24 cellular contexts compared by ENCODE assay signal in the genomic region with DNA sequence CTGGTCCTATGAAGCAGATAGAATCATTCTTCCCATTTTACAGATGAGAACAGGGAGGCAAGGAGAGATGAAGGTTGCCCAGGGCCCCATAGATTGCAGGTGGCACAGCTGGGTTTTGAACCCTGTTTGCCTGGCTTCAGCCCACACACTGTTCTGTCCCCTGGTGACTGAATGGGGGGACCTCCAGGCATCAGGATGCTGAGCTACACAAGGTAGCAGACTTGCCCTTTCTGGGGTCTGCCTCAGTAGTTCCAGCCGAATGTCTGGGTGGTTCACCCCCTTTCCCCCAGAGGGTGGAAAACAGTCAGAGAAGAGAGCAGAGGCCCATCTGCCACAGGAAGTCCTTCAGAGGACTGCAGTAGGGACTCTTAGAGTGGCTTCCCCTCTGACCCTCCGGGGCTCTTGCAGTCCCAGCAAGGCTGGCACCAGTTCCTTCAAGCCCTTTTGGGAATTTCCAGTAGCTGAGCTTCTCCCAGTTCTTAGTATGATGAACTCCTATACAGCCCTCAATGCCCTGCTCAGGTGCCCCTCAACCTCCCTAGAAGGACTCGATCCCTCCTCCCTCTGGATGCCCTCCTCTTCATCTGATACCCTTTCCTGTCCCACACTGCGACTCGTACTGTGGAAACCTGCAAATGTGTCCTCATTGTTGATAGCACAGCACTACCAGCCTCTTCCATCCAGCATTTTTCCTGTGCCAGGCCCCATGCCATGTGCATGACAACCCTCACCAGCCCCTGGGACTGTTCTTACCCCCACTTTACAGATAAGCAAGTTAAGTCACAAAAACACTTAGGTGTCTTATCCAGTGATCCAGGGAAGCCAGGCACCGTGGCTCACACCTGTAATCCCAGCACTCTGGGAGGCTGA.
A peak's percentile ranks its signal among the peaks of the same experiment; 100 is the strongest.
DNase-seq lines count a peak whose midpoint lies in the region; ATAC-seq and TF ChIP-seq lines count a peak whose summit lies in the region.
"Had no signal": no experiment of that assay in that cellular context is flagged by ENCODE, and none has a peak within 500 bp of the region (broad histone marks: within the 10 kb centered on the region; RNA-seq: fewer than 3 reads in every experiment).

No MANE protein-coding gene starts in this region.

- H3K36me3 Mint-ChIP-seq in activated naive CD8-positive, alpha-beta T cell treated with anti-CD3 and anti-CD28 coated beads, Interleukin-2, amount 10 ng/mL, durations not matched to agents 7 days and 5 days, result no peaks in the 10 kb centered on the region
- no peaks in the 10 kb centered on the region for H3K36me3 Mint-ChIP-seq in natural killer cell
- H3K36me3 Mint-ChIP-seq: activated CD4-positive, alpha-beta memory T cell treated with anti-CD3 and anti-CD28 coated beads for 36 hours had no signal

- no peaks in the 10 kb centered on the region for H3K27me3 Mint-ChIP-seq in activated naive CD8-positive, alpha-beta T cell treated with anti-CD3 and anti-CD28 coated beads, Interleukin-2, amount 10 ng/mL, durations not matched to agents 7 days and 5 days
- H3K27me3 Mint-ChIP-seq in natural killer cell (ENCODE audit: low read depth in 2 of 2), result no peaks in the 10 kb centered on the region

- peaks cover 30% of the 10 kb centered on the region for H3K4me1 Mint-ChIP-seq in activated naive CD8-positive, alpha-beta T cell treated with anti-CD3 and anti-CD28 coated beads, Interleukin-2, amount 10 ng/mL, durations not matched to agents 7 days and 5 days
- H3K4me1 Mint-ChIP-seq in natural killer cell, result peaks cover 46 to 65% of the 10 kb centered on the region in 2 donors

- POLR2A ChIA-PET in activated naive CD8-positive, alpha-beta T cell treated with anti-CD3 and anti-CD28 coated beads, Interleukin-2, amount 10 ng/mL, durations not matched to agents 7 days and 5 days (lab: Charles Lee), result interaction anchor here (0.5 kb wide), 1 partner anchor 272 kb away, joined by 3 read pairs; no protein-coding TSS in a partner anchor

- DNase-seq in cardiac septum (ENCODE audit: low spot score) (peak; percentile 61), left cardiac atrium (no peak), natural killer cell (no peak), gastrocnemius medialis (no peak)
- DNase-seq in activated naive CD8-positive, alpha-beta T cell treated with anti-CD3 and anti-CD28 coated beads, Interleukin-2, amount 10 ng/mL, durations not matched to agents 7 days and 5 days, result no peak
- DNase-seq: activated CD4-positive, alpha-beta memory T cell treated with anti-CD3 and anti-CD28 coated beads for 36 hours; activated naive CD4-positive, alpha-beta T cell; anterior cingulate cortex; C1 segment of cervical spinal cord; H9; NCI-H1105; NCI-H2029 treated with DMSO at 0.1 percent for 48 hours; NCI-H226; NCI-H748 treated with DMSO at 0.1 percent for 48 hours; nucleus accumbens; small intestine; stimulated activated CD4-positive, alpha-beta T cell treated with anti-CD3 and anti-CD28 coated beads, Interleukin-2, amount 100 ng/mL, for 24 hours; T-helper 9 cell had no signal

- no peaks in the 10 kb centered on the region for H3K4me1 ChIP-seq in gastrocnemius medialis

- TF ChIP-seq CTCF in natural killer cell (IDR thresholded peaks at IDR 0.05) (no peak), gastrocnemius medialis (IDR thresholded peaks at IDR 0.05 in 4 of 5, conservative IDR thresholded peaks at IDR 0.05 in 1 of 5) (no peak)

- ATAC-seq in left cardiac atrium (no peak), natural killer cell (no peak), gastrocnemius medialis (no peak), GM21529 (IDR thresholded peaks at IDR 0.05; ENCODE audit: unreplicated experiment) (no peak), HG02610 (IDR thresholded peaks at IDR 0.05; ENCODE audit: unreplicated experiment) (no peak)
- no peak for ATAC-seq in activated naive CD8-positive, alpha-beta T cell treated with anti-CD3 and anti-CD28 coated beads, Interleukin-2, amount 10 ng/mL, durations not matched to agents 7 days and 5 days (ENCODE audit: low read depth)

- H3K4me3 ChIP-seq in gastrocnemius medialis, result no peak overlapping the region
- H3K4me3 ChIP-seq: cardiac muscle cell, lung, suprapubic skin had no signal

- no peaks in the 10 kb centered on the region for H3K9me3 ChIP-seq in gastrocnemius medialis
- H3K9me3 ChIP-seq: suprapubic skin had no signal

- no peaks in the 10 kb centered on the region for H3K27me3 ChIP-seq in gastrocnemius medialis
- H3K27me3 ChIP-seq: cardiac muscle cell had no signal

- H3K27ac ChIP-seq in gastrocnemius medialis, result no peak overlapping the region
- H3K27ac ChIP-seq: cardiac muscle cell, RWPE1, suprapubic skin had no signal

- H3K9me3 Mint-ChIP-seq in activated naive CD8-positive, alpha-beta T cell treated with anti-CD3 and anti-CD28 coated beads, Interleukin-2, amount 10 ng/mL, durations not matched to agents 7 days and 5 days, result no peaks in the 10 kb centered on the region
- H3K9me3 Mint-ChIP-seq in natural killer cell, result no peaks in the 10 kb centered on the region
- H3K9me3 Mint-ChIP-seq: activated CD4-positive, alpha-beta memory T cell treated with anti-CD3 and anti-CD28 coated beads for 36 hours; H9 had no signal

- in situ Hi-C loops in gastrocnemius medialis (cut with MboI; ENCODE audit: low sequenced_read_pairs in 4 of 4), result no loop called here

- intact Hi-C loops in cardiac septum (cut with DNase I), result no loop called here
- intact Hi-C loops in left cardiac atrium (cut with DNase I), result no loop called here
- intact Hi-C loops in natural killer cell (cut with micrococcal nuclease), result no loop called here
- intact Hi-C loops in gastrocnemius medialis (cut with DNase I; ENCODE audit: low total_unique reads), result no loop called here

- no peaks in the 10 kb centered on the region for H3K36me3 ChIP-seq in gastrocnemius medialis
- H3K36me3 ChIP-seq: cardiac muscle cell, suprapubic skin had no signal

- H3K4me3 Mint-ChIP-seq in activated naive CD8-positive, alpha-beta T cell treated with anti-CD3 and anti-CD28 coated beads, Interleukin-2, amount 10 ng/mL, durations not matched to agents 7 days and 5 days, result no peak overlapping the region
- no peak overlapping the region for H3K4me3 Mint-ChIP-seq in natural killer cell
- H3K4me3 Mint-ChIP-seq: activated CD4-positive, alpha-beta memory T cell treated with anti-CD3 and anti-CD28 coated beads for 36 hours; H9 had no signal

- H3K27ac Mint-ChIP-seq in activated naive CD8-positive, alpha-beta T cell treated with anti-CD3 and anti-CD28 coated beads, Interleukin-2, amount 10 ng/mL, durations not matched to agents 7 days and 5 days, result peak overlapping the region; percentile 32
- H3K27ac Mint-ChIP-seq in natural killer cell, result peak overlapping the region; percentile 61 to 64
- H3K27ac Mint-ChIP-seq: activated CD4-positive, alpha-beta memory T cell treated with anti-CD3 and anti-CD28 coated beads for 36 hours; H9 had no signal

- TF ChIP-seq POLR2A in gastrocnemius medialis (IDR thresholded peaks at IDR 0.05), result no peak
